19 cellular contexts compared by ENCODE assay signal in genomic region chr1:84101204-84101603, GRCh38. TPM values are rescaled to one million over a fixed set of nuclear protein-coding genes. Genes with fewer than 3 reads are reported as not detected.
A peak's percentile ranks its signal among the peaks of the same experiment; 100 is the strongest.
DNase-seq lines count a peak whose midpoint lies in the region; ATAC-seq, FAIRE-seq and TF ChIP-seq lines count a peak whose summit lies in the region.
"Had no signal": no experiment of that assay in that cellular context is flagged by ENCODE, and none has a peak within 500 bp of the region (broad histone marks: within the 10 kb centered on the region; RNA-seq: fewer than 3 reads in every experiment).

No MANE protein-coding gene starts in this region.

- H3K79me2 ChIP-seq in keratinocyte (ENCODE audit: control insufficient read depth, insufficient read depth, low read length): no peaks in the 10 kb centered on the region

- no peak for TF ChIP-seq POLR2A in H54 (IDR thresholded peaks at IDR 0.05; ENCODE audit: low read depth, low read length)

- H3K27me3 ChIP-seq in keratinocyte (ENCODE audit: control insufficient read depth, extremely low read depth, insufficient read depth, low read length) (no peaks in the 10 kb centered on the region), small intestine (ENCODE audit: control insufficient read depth in 2 of 2, insufficient read depth in 2 of 2, low read length in 2 of 2) (no peaks in the 10 kb centered on the region)
- H3K27me3 ChIP-seq: BE2C had no signal

- DNase-seq in H54 (ENCODE audit: insufficient read length, low spot score): no peak
- peak; percentile 13 for DNase-seq in epithelial cell of esophagus (ENCODE audit: low read depth)
- DNase-seq in keratinocyte (ENCODE audit: low read depth, low spot score): no peak
- DNase-seq in small intestine: peak; percentile 19
- DNase-seq in DMS53 treated with DMSO at 0.1 percent for 48 hours (lab: John Stamatoyannopoulos, UW; ENCODE audit: unreplicated experiment): no peak
- no peak for DNase-seq in DMS 273 treated with DMSO at 0.1 percent for 48 hours (lab: John Stamatoyannopoulos, UW)
- no peak for DNase-seq in NCI-H748 treated with DMSO at 0.1 percent for 48 hours (lab: John Stamatoyannopoulos, UW)
- DNase-seq in Right ventricle myocardium inferior (ENCODE audit: missing footprints): no peak
- DNase-seq: BE2C; Caco-2; CD4-positive, alpha-beta memory T cell; DMS79; HCEC 1CT; HFFc6 had no signal

- no peaks in the 10 kb centered on the region for H4K20me1 ChIP-seq in keratinocyte (ENCODE audit: control insufficient read depth, extremely low read depth, insufficient read depth, low read length)

- no peak for ATAC-seq in Right ventricle myocardium inferior
- ATAC-seq: GM12878, HepG2 had no signal

- FAIRE-seq in H54 (lab: Jason Lieb, UNC) (peak; percentile 11), keratinocyte (lab: Jason Lieb, UNC) (peak; percentile 76), small intestine (lab: Jason Lieb, UNC) (no peak)
- FAIRE-seq: GM12878, H1, HepG2, HTR-8/SVneo had no signal

- intact Hi-C loops in Right ventricle myocardium inferior (cut with DNase I): no loop called here

- peak overlapping the region; percentile 25 for H3K4me2 ChIP-seq in keratinocyte (ENCODE audit: control insufficient read depth, extremely low read depth, insufficient read depth, low read depth, low read length)

- H3K9ac ChIP-seq in keratinocyte (ENCODE audit: control insufficient read depth, extremely low read depth, insufficient read depth, low read length): no peak overlapping the region

- H2AFZ ChIP-seq in keratinocyte (ENCODE audit: control insufficient read depth, low read length): no peak overlapping the region

- H3K27ac ChIP-seq in keratinocyte (ENCODE audit: control insufficient read depth, insufficient read depth, low read length) (no peak overlapping the region), small intestine (ENCODE audit: low read depth in 1 of 2, low read length in 1 of 2) (no peak overlapping the region)
- H3K27ac ChIP-seq: C4-2B had no signal

- dilution Hi-C loops in keratinocyte (cut with MboI; ENCODE audit: extremely low pct_ligation_motif_present, low sequenced_read_pairs): no loop called here

- H3K9me1 ChIP-seq in keratinocyte (ENCODE audit: control insufficient read depth, extremely low read depth, insufficient read depth, low read length): no peaks in the 10 kb centered on the region

- H3K4me3 ChIP-seq in epithelial cell of esophagus (ENCODE audit: low read length) (no peak overlapping the region), keratinocyte (ENCODE audit: control insufficient read depth in 2 of 3, extremely low read depth in 1 of 3, insufficient read depth in 2 of 3, low read depth in 1 of 3, low read length in 3 of 3) (no peak overlapping the region), small intestine (ENCODE audit: low read depth in 1 of 2, low read length in 2 of 2) (no peak overlapping the region)
- H3K4me3 ChIP-seq: GM12878 had no signal

- TF ChIP-seq CTCF in epithelial cell of esophagus (IDR thresholded peaks at IDR 0.05; ENCODE audit: insufficient read depth, low read depth, low read length, missing control alignments): no peak
- no peak for TF ChIP-seq CTCF in keratinocyte (optimal IDR thresholded peaks at IDR 0.05 in 1 of 3, IDR thresholded peaks at IDR 0.05 in 1 of 3, conservative IDR thresholded peaks at IDR 0.05 in 1 of 3; ENCODE audit: extremely low read depth in 1 of 3, insufficient read depth in 2 of 3, low read length in 3 of 3)

- H3K36me3 ChIP-seq in keratinocyte (ENCODE audit: control insufficient read depth in 2 of 2, extremely low read depth in 1 of 2, insufficient read depth in 2 of 2, low read length in 2 of 2): no peaks in the 10 kb centered on the region
- no peaks in the 10 kb centered on the region for H3K36me3 ChIP-seq in small intestine (ENCODE audit: control insufficient read depth in 2 of 2, insufficient read depth in 2 of 2, low read length in 2 of 2)
- H3K36me3 ChIP-seq: BE2C had no signal

- H3K4me1 ChIP-seq in keratinocyte (ENCODE audit: control insufficient read depth, extremely low read depth, insufficient read depth, low read length): peaks cover 19% of the 10 kb centered on the region
- peaks cover 0 to 3% of the 10 kb centered on the region in 2 donors for H3K4me1 ChIP-seq in small intestine (ENCODE audit: control insufficient read depth in 2 of 2, insufficient read depth in 1 of 2, low read depth in 1 of 2, low read length in 1 of 2)

- H3K9me3 ChIP-seq in keratinocyte (ENCODE audit: control insufficient read depth, low read depth, low read length): no peaks in the 10 kb centered on the region
- H3K9me3 ChIP-seq in small intestine (ENCODE audit: control insufficient read depth, low read depth): no peaks in the 10 kb centered on the region
- H3K9me3 ChIP-seq: BE2C, Caco-2 had no signal

- 21 to 51% (median 27%) methylated on average over 1 of the region's 1 CpG for WGBS in small intestine, 3 donors

RNA-seq across cellular contexts. Expression of gene PRKACB, which starts 42.9 kb away (rescaled TPM):
- 9.4 to 15.3 TPM (median 11.2 TPM) in 3 replicates for polyA plus RNA-seq in keratinocyte
- polyA plus RNA-seq in keratinocyte (2011; ENCODE audit: low read depth): 15.4 TPM
- polyA plus RNA-seq in keratinocyte (2011; cell fraction: cytosol; rRNA removed): 10.0 and 21.2 TPM in 2 replicates
- polyA plus RNA-seq in keratinocyte (2011; cell fraction: nucleus; rRNA removed): 10.1 and 14.5 TPM in 2 replicates
- polyA plus RNA-seq in keratinocyte (2012; ENCODE audit: low replicate concordance): 4.8 and 11.5 TPM in 2 replicates
- 5.0 to 18.6 TPM (median 12.3 TPM) in 3 replicates for polyA minus RNA-seq in keratinocyte
- 17.1 TPM for polyA minus RNA-seq in keratinocyte (2011; cell fraction: cytosol; rRNA and poly(A)+ RNA removed)
- polyA minus RNA-seq in keratinocyte (2011; cell fraction: nucleus; rRNA and poly(A)+ RNA removed): 10.0 and 20.6 TPM in 2 replicates
- 1 to 10 TPM; 1.8 to 9.2 (median 5.4) TPM for polyA plus RNA-seq in small intestine
- total RNA-seq in Right ventricle myocardium inferior: 33.8 TPM

Comparison
In these comparisons a context has a peak if more than half of its experiments do, and no peak if none do; other contexts are left out.
1. DNase-seq: peak in epithelial cell of esophagus (single experiment) and small intestine (single experiment); none in H54 (single experiment), keratinocyte (single experiment), DMS53 treated with DMSO at 0.1 percent for 48 hours (single experiment), DMS 273 treated with DMSO at 0.1 percent for 48 hours (single experiment), NCI-H748 treated with DMSO at 0.1 percent for 48 hours (single experiment) and Right ventricle myocardium inferior (single experiment).